ENCODE assay signal across 27 cellular contexts in genomic region chr7:112505495-112505894, GRCh38. TPM values are rescaled to one million over a fixed set of nuclear protein-coding genes. Genes with fewer than 3 reads are reported as not detected.
DNase-seq lines count a peak whose midpoint lies in the region; ATAC-seq, FAIRE-seq and TF ChIP-seq lines count a peak whose summit lies in the region.
"Had no signal": no experiment of that assay in that cellular context is flagged by ENCODE, and none has a peak within 500 bp of the region (broad histone marks: within the 10 kb centered on the region; RNA-seq: fewer than 3 reads in every experiment).

No MANE protein-coding gene starts in this region.

- no peaks in the 10 kb centered on the region for H3K36me3 ChIP-seq in stomach
- H3K36me3 ChIP-seq: adrenal gland, BLaER1, breast epithelium, gastroesophageal sphincter, HAP-1, WERI-Rb-1 had no signal

- H3K27me3 ChIP-seq in stomach, result no peaks in the 10 kb centered on the region
- H3K27me3 ChIP-seq: adrenal gland, BLaER1, breast epithelium, gastroesophageal sphincter, testis had no signal

- H3K27ac Mint-ChIP-seq in effector memory CD8-positive, alpha-beta T cell, result no peak overlapping the region
- H3K27ac Mint-ChIP-seq: naive thymus-derived CD4-positive, alpha-beta T cell; stimulated activated effector memory CD8-positive, alpha-beta T cell treated with anti-CD3 and anti-CD28 coated beads, Interleukin-12 subunit alpha, Interleukin-12 subunit beta, amount 100 ng/mL, for 72 hours had no signal

- no peaks in the 10 kb centered on the region for H3K9me3 ChIP-seq in stomach
- H3K9me3 ChIP-seq: adrenal gland, BLaER1, breast epithelium, gastroesophageal sphincter, HAP-1, testis had no signal

- ATAC-seq in effector memory CD8-positive, alpha-beta T cell (replicated peaks), result no peak
- ATAC-seq: gastroesophageal sphincter; naive thymus-derived CD4-positive, alpha-beta T cell; Right ventricle myocardium inferior; stimulated activated effector memory CD8-positive, alpha-beta T cell treated with anti-CD3 and anti-CD28 coated beads, Interleukin-12 subunit alpha, Interleukin-12 subunit beta, amount 100 ng/mL, for 72 hours had no signal

- TF ChIP-seq EP300 in stomach (IDR thresholded peaks at IDR 0.05), result no peak

- no peak overlapping the region for H3K4me3 Mint-ChIP-seq in effector memory CD8-positive, alpha-beta T cell
- H3K4me3 Mint-ChIP-seq: naive thymus-derived CD4-positive, alpha-beta T cell; stimulated activated effector memory CD8-positive, alpha-beta T cell treated with anti-CD3 and anti-CD28 coated beads, Interleukin-12 subunit alpha, Interleukin-12 subunit beta, amount 100 ng/mL, for 72 hours had no signal

- H3K4me1 ChIP-seq in stomach, result peaks cover 3 to 11% (median 9%) of the 10 kb centered on the region in 4 donors
- H3K4me1 ChIP-seq: breast epithelium, gastroesophageal sphincter, HAP-1, parathyroid adenoma had no signal

- no peaks in the 10 kb centered on the region for H3K9me3 Mint-ChIP-seq in effector memory CD8-positive, alpha-beta T cell
- H3K9me3 Mint-ChIP-seq: naive thymus-derived CD4-positive, alpha-beta T cell; stimulated activated effector memory CD8-positive, alpha-beta T cell treated with anti-CD3 and anti-CD28 coated beads, Interleukin-12 subunit alpha, Interleukin-12 subunit beta, amount 100 ng/mL, for 72 hours had no signal

- DNase-seq in DMS79 treated with DMSO at 0.1 percent for 48 hours (lab: John Stamatoyannopoulos, UW) (peak; percentile 4), DMS79 (lab: John Stamatoyannopoulos, UW) (no peak), Daoy (ENCODE audit: low read depth) (peak; percentile 61), NCI-H69 (lab: John Stamatoyannopoulos, UW) (peak; percentile 9), fibroblast of the aortic adventitia (ENCODE audit: low read depth) (peak; percentile 18), urothelium cell line (ENCODE audit: low spot score) (no peak), stomach (no peak)
- DNase-seq in effector memory CD8-positive, alpha-beta T cell, result no peak
- DNase-seq: activated CD4-positive, alpha-beta T cell treated with anti-CD3 and anti-CD28 coated beads, Interleukin-2, amount 50 U/mL, for 4 hours; activated effector memory CD4-positive, alpha-beta T cell treated with anti-CD3 and anti-CD28 coated beads, Interleukin-2, amount 50 U/mL, for 16 hours; adrenal gland; dermis blood vessel endothelial cell; mesenchymal stem cell; naive thymus-derived CD4-positive, alpha-beta T cell; NCI-H1105 treated with DMSO at 0.1 percent for 48 hours; NCI-H2171; testis; WERI-Rb-1 had no signal

- 74 to 92% (median 82%) methylated on average over 2 of the region's 2 CpGs for WGBS in stomach, 5 donors

- H3K27ac ChIP-seq in stomach, result no peak overlapping the region
- H3K27ac ChIP-seq: adrenal gland, BLaER1, breast epithelium, gastroesophageal sphincter, parathyroid adenoma, testis, WERI-Rb-1 had no signal

- H3K4me3 ChIP-seq in fibroblast of the aortic adventitia (ENCODE audit: low read depth, low read length) (no peak overlapping the region), stomach (no peak overlapping the region)
- H3K4me3 ChIP-seq: adrenal gland, BLaER1, breast epithelium, gastroesophageal sphincter, HAP-1, testis had no signal

- intact Hi-C loops in stomach (cut with DNase I; ENCODE audit: low total_unique reads), result no loop called here

- FAIRE-seq in urothelium cell line (lab: Jason Lieb, UNC), result no peak
- FAIRE-seq: A204.1, GM12892 had no signal

- peak; percentile 6 for TF ChIP-seq CTCF in fibroblast of the aortic adventitia (IDR thresholded peaks at IDR 0.05; ENCODE audit: insufficient read depth, low read length)
- TF ChIP-seq CTCF in stomach (IDR thresholded peaks at IDR 0.05), result no peak

- no peaks in the 10 kb centered on the region for H3K4me1 Mint-ChIP-seq in effector memory CD8-positive, alpha-beta T cell (ENCODE audit: low read depth in 2 of 2)

- H3K36me3 Mint-ChIP-seq in effector memory CD8-positive, alpha-beta T cell (ENCODE audit: insufficient read depth), result no peaks in the 10 kb centered on the region
- H3K36me3 Mint-ChIP-seq: naive thymus-derived CD4-positive, alpha-beta T cell; stimulated activated effector memory CD8-positive, alpha-beta T cell treated with anti-CD3 and anti-CD28 coated beads, Interleukin-12 subunit alpha, Interleukin-12 subunit beta, amount 100 ng/mL, for 72 hours had no signal

- TF ChIP-seq POLR2A in stomach (IDR thresholded peaks at IDR 0.05), result no peak

- H3K27me3 Mint-ChIP-seq in effector memory CD8-positive, alpha-beta T cell, result peaks cover 33 to 34% of the 10 kb centered on the region in 2 donors

RNA-seq across cellular contexts. Expression of gene LSMEM1, which starts 24.7 kb away (rescaled TPM):
- 0.74 TPM in 1 of 2 replicates, not detected in the other for total RNA-seq in Daoy (2014; rRNA removed; shearing (Covaris generic))
- total RNA-seq in fibroblast of the aortic adventitia (ENCODE audit: low replicate concordance), result 0.27 TPM in 1 of 2 replicates, not detected in the other
- 1 to 10 TPM in 3 of 5 donors, not detected in 2; 1.2 to 5.9 (median 2.9) TPM for total RNA-seq in stomach
- 1 to 10 TPM in 2 of 3 donors, under 1 TPM in 1; 1.00 to 3.9 (median 1.4) TPM for polyA plus RNA-seq in stomach

RNA-seq across cellular contexts. Expression of gene IFRD1, which starts 55.2 kb away (rescaled TPM):
- 200 and 238 TPM in 2 replicates for total RNA-seq in Daoy (2014; rRNA removed; shearing (Covaris generic))
- total RNA-seq in fibroblast of the aortic adventitia (ENCODE audit: low replicate concordance), result 49.5 and 92.7 TPM in 2 replicates
- total RNA-seq in stomach, result 100 to 1,000 TPM in 2 of 5 donors, 10 to 100 TPM in 3; 37.9 to 137 (median 76.4) TPM
- polyA plus RNA-seq in stomach, result 10 to 100 TPM; 19.9 to 44.4 (median 42.4) TPM

Comparison
In these comparisons a context has a peak if more than half of its experiments do, and no peak if none do; other contexts are left out.
1. DNase-seq: peak in DMS79 treated with DMSO at 0.1 percent for 48 hours (single experiment), Daoy (single experiment), NCI-H69 (single experiment) and fibroblast of the aortic adventitia (single experiment); none in DMS79 (single experiment), urothelium cell line (single experiment), effector memory CD8-positive, alpha-beta T cell (0 of 3) and stomach (single experiment).